14 cellular contexts compared by ENCODE assay signal in genomic region chr16:79156761-79157160, GRCh38.
"Had no signal": no experiment of that assay in that cellular context is flagged by ENCODE, and none has a peak within 500 bp of the region (broad histone marks: within the 10 kb centered on the region; RNA-seq: fewer than 3 reads in every experiment).

No MANE protein-coding gene starts in this region.

- ATAC-seq: left colon, left ventricle myocardium superior, right cardiac atrium had no signal

- H3K9me3 Mint-ChIP-seq: dendritic cell treated with granulocyte-macrophage colony-stimulating factor and Interleukin-4, amounts not matched to agents 40 ng/mL and 50 ng/mL, for 4 days; immature natural killer cell; nephron progenitor cell had no signal

- DNase-seq: esophagus squamous epithelium; foreskin fibroblast; immature natural killer cell; left colon; left ventricle myocardium superior; mesenchymal stem cell; midbrain; nephron progenitor cell; right cardiac atrium; small intestine; stimulated activated CD4-positive, alpha-beta T cell treated with anti-CD3 and anti-CD28 coated beads, Interleukin-12 subunit alpha, Interleukin-12 subunit beta, amount 100 ng/mL, for 4 hours; stimulated activated naive CD4-positive, alpha-beta T cell treated with Interleukin-2 at 50 U/mL for 16 hours; trophoblast cell had no signal

- H3K4me3 Mint-ChIP-seq: dendritic cell treated with granulocyte-macrophage colony-stimulating factor and Interleukin-4, amounts not matched to agents 40 ng/mL and 50 ng/mL, for 4 days; nephron progenitor cell had no signal

- H3K27ac Mint-ChIP-seq: nephron progenitor cell had no signal
